Comparison of ENCODE assay signal across 9 cellular contexts in genomic region chr11:44990665-44991064, GRCh38.
"Had no signal": no experiment of that assay in that cellular context is flagged by ENCODE, and none has a peak within 500 bp of the region (broad histone marks: within the 10 kb centered on the region; RNA-seq: fewer than 3 reads in every experiment).

No MANE protein-coding gene starts in this region.

- H3K4me3 ChIP-seq: esophagus squamous epithelium, right lobe of liver, transverse colon had no signal

- H3K4me1 ChIP-seq: right lobe of liver had no signal

- DNase-seq: activated gamma-delta T cell; activated naive CD8-positive, alpha-beta T cell treated with anti-CD3 and anti-CD28 coated beads, Interleukin-2, amount 10 ng/mL, durations not matched to agents 7 days and 5 days; activated T-cell treated with anti-CD3 and anti-CD28 coated beads, Interleukin-2, amount 50 U/mL, for 48 hours; anterior cingulate cortex; esophagus squamous epithelium; right lobe of liver; stimulated activated CD4-positive, alpha-beta T cell treated with anti-CD3 and anti-CD28 coated beads, Interleukin-2, amount 100 ng/mL, for 24 hours; stimulated activated naive CD4-positive, alpha-beta T cell; transverse colon had no signal

- H3K27ac ChIP-seq: esophagus squamous epithelium, right lobe of liver, transverse colon had no signal

- H3K9me3 ChIP-seq: esophagus squamous epithelium, right lobe of liver, transverse colon had no signal

- H3K27me3 ChIP-seq: esophagus squamous epithelium, right lobe of liver, transverse colon had no signal

- H3K36me3 ChIP-seq: esophagus squamous epithelium, right lobe of liver, transverse colon had no signal
